Comparison of ENCODE assay signal across 1 cellular context in genomic region chr7:107959527-107959898, GRCh38.
TF ChIP-seq lines count a peak whose summit lies in the region.

No MANE protein-coding gene starts in this region.

TF ChIP-seq in H1, 55 proteins besides CTCF, POLR2A, EP300 and RAD21 (continued from another document):
- TF ChIP-seq E2F6 (IDR thresholded peaks at IDR 0.05), result peak; percentile 17; the same call in 1 of the 2 replicates
- TF ChIP-seq POU5F1 (IDR thresholded peaks at IDR 0.05; ENCODE audit: low read depth, low read length), result peak; percentile 53; the same call in 1 of the 2 replicates
- no peak for TF ChIP-seq POLR2AphosphoS5 (IDR thresholded peaks at IDR 0.05; ENCODE audit: low read depth, low read length)
